8 cellular contexts compared by ENCODE assay signal in genomic region chr15:89971592-89971997, GRCh38. TPM values are rescaled to one million over a fixed set of nuclear protein-coding genes. Genes with fewer than 3 reads are reported as not detected.
DNase-seq lines count a peak whose midpoint lies in the region; ATAC-seq and TF ChIP-seq lines count a peak whose summit lies in the region.

No MANE protein-coding gene starts in this region.

- TF ChIP-seq CTCF in GM06990 (IDR thresholded peaks at IDR 0.05; ENCODE audit: insufficient read depth, low read length, poor library complexity, severe bottlenecking) (peak; percentile 92), LNCAP (IDR thresholded peaks at IDR 0.05) (peak; percentile 64), activated B cell treated with CpG ODN at 0.5 μM for 24 hours (IDR thresholded peaks at IDR 0.05) (no peak)

- no peaks in the 10 kb centered on the region for H3K27me3 ChIP-seq in GM06990 (replicated peaks; ENCODE audit: control insufficient read depth, insufficient read depth, low read length)

- POLR2A ChIA-PET in activated B cell treated with CpG ODN at 0.5 μM for 24 hours (lab: Charles Lee), result interaction anchor here (1.1 kb wide), 1 partner anchor 78 kb away, joined by 3 read pairs; the partner anchor contains the start of gene AP3S2

- no peaks in the 10 kb centered on the region for H3K36me3 ChIP-seq in GM06990 (ENCODE audit: control insufficient read depth, insufficient read depth, low read length)

- H3K27me3 Mint-ChIP-seq in activated B cell treated with CpG ODN at 0.5 μM for 24 hours, result no peaks in the 10 kb centered on the region
- no peaks in the 10 kb centered on the region for H3K27me3 Mint-ChIP-seq in stimulated activated naive B cell treated with anti-CD40 and anti-IgM and Interleukin-4, amounts not matched to agents 10 μg/mL and 1 μg/mL and 100 μg/mL, for 72 hours

- H3K27ac Mint-ChIP-seq in activated B cell treated with CpG ODN at 0.5 μM for 24 hours, result no peak overlapping the region
- no peak overlapping the region for H3K27ac Mint-ChIP-seq in stimulated activated naive B cell treated with anti-CD40 and anti-IgM and Interleukin-4, amounts not matched to agents 10 μg/mL and 1 μg/mL and 100 μg/mL, for 72 hours

- no peaks in the 10 kb centered on the region for H3K9me3 Mint-ChIP-seq in activated B cell treated with CpG ODN at 0.5 μM for 24 hours
- H3K9me3 Mint-ChIP-seq in stimulated activated naive B cell treated with anti-CD40 and anti-IgM and Interleukin-4, amounts not matched to agents 10 μg/mL and 1 μg/mL and 100 μg/mL, for 72 hours, result no peaks in the 10 kb centered on the region

- H3K4me1 Mint-ChIP-seq in activated B cell treated with CpG ODN at 0.5 μM for 24 hours, result peaks cover 36% of the 10 kb centered on the region
- peaks cover 15 to 32% of the 10 kb centered on the region in 2 donors for H3K4me1 Mint-ChIP-seq in stimulated activated naive B cell treated with anti-CD40 and anti-IgM and Interleukin-4, amounts not matched to agents 10 μg/mL and 1 μg/mL and 100 μg/mL, for 72 hours

- no peak overlapping the region for H3K4me3 ChIP-seq in GM06990 (replicated peaks; ENCODE audit: low read depth, low read length)

- no peak overlapping the region for H3K4me3 Mint-ChIP-seq in activated B cell treated with CpG ODN at 0.5 μM for 24 hours
- H3K4me3 Mint-ChIP-seq in stimulated activated naive B cell treated with anti-CD40 and anti-IgM and Interleukin-4, amounts not matched to agents 10 μg/mL and 1 μg/mL and 100 μg/mL, for 72 hours, result no peak overlapping the region

- intact Hi-C loops in activated B cell treated with CpG ODN at 0.5 μM for 24 hours (cut with micrococcal nuclease), result loop anchor here (1.0 kb wide), 1 partner anchor 231 kb away; no protein-coding TSS in a partner anchor

- DNase-seq in GM06990 (ENCODE audit: extremely low read depth, insufficient read length) (peak; percentile 42), activated B cell treated with CpG ODN at 0.5 μM for 24 hours (peak; percentile 18), dermis blood vessel endothelial cell (peak; percentile 68), lung microvascular endothelial cell (ENCODE audit: low read depth in 2 of 2) (peak; percentile 44 to 77), NCI-H345 (lab: John Stamatoyannopoulos, UW) (no peak)
- peak; percentile 6 for DNase-seq in stimulated activated naive B cell treated with anti-CD40 and anti-IgM and Interleukin-4, amounts not matched to agents 10 μg/mL and 1 μg/mL and 100 μg/mL, for 72 hours

- ATAC-seq in GM21619 (IDR thresholded peaks at IDR 0.05; ENCODE audit: unreplicated experiment) (peak; percentile 86), activated B cell treated with CpG ODN at 0.5 μM for 24 hours (ENCODE audit: low read depth) (peak; percentile 62)
- ATAC-seq in stimulated activated naive B cell treated with anti-CD40 and anti-IgM and Interleukin-4, amounts not matched to agents 10 μg/mL and 1 μg/mL and 100 μg/mL, for 72 hours (replicated peaks), result peak; percentile 67 to 76

- no peaks in the 10 kb centered on the region for H3K36me3 Mint-ChIP-seq in activated B cell treated with CpG ODN at 0.5 μM for 24 hours (ENCODE audit: low read depth)
- no peaks in the 10 kb centered on the region for H3K36me3 Mint-ChIP-seq in stimulated activated naive B cell treated with anti-CD40 and anti-IgM and Interleukin-4, amounts not matched to agents 10 μg/mL and 1 μg/mL and 100 μg/mL, for 72 hours

- CTCF ChIA-PET in activated B cell treated with CpG ODN at 0.5 μM for 24 hours (lab: Charles Lee), result interaction anchor here (3.2 kb wide), 1 partner anchor 99 kb away, joined by 16 read pairs; no protein-coding TSS in a partner anchor

RNA-seq across cellular contexts. Expression of gene ZNF710, which starts 29.5 kb away (rescaled TPM):
- total RNA-seq in activated B cell treated with CpG ODN at 0.5 μM for 24 hours, result 36.2 and 45.5 TPM in 2 replicates
- 10.2 and 10.7 TPM in 2 replicates for total RNA-seq in dermis blood vessel endothelial cell
- total RNA-seq in lung microvascular endothelial cell, result 8.5 and 9.9 TPM in 2 replicates

RNA-seq across cellular contexts. Expression of gene ARPIN, which starts 58.8 kb away (rescaled TPM):
- total RNA-seq in activated B cell treated with CpG ODN at 0.5 μM for 24 hours, result not detected in 2 replicates
- 14.8 and 15.7 TPM in 2 replicates for total RNA-seq in dermis blood vessel endothelial cell
- total RNA-seq in lung microvascular endothelial cell, result 8.5 and 11.1 TPM in 2 replicates
